In genomic region chr10:3091346-3091787, GRCh38 we compare ENCODE assay signal across 1 cellular context.
A peak's percentile ranks its signal among the peaks of the same experiment; 100 is the strongest.
TF ChIP-seq lines count a peak whose summit lies in the region.

No MANE protein-coding gene starts in this region.

TF ChIP-seq in A549, 52 proteins besides CTCF, POLR2A, EP300 and RAD21 (continued from another document):
- TF ChIP-seq REST (IDR thresholded peaks at IDR 0.05) (no peak), NFE2L2 (conservative IDR thresholded peaks at IDR 0.05; ENCODE audit: low read length) (no peak), PBX3 (IDR thresholded peaks at IDR 0.05) (0 out of 2 replicates have a peak, but pooled peaks have one; percentile 14), MYC (IDR thresholded peaks at IDR 0.05; ENCODE audit: borderline replicate concordance, low read length) (no peak), SMC3 (IDR thresholded peaks at IDR 0.05) (0 out of 3 replicates have a peak, but pooled peaks have one; percentile 26), NR3C1 (IDR thresholded peaks at IDR 0.05) (no peak), CBX8 (IDR thresholded peaks at IDR 0.05) (no peak), RCOR1 (IDR thresholded peaks at IDR 0.05; ENCODE audit: low read depth, low read length) (no peak), FOXS1 (CRISPR knock-in tag; IDR thresholded peaks at IDR 0.05) (no peak), MAZ (IDR thresholded peaks at IDR 0.05; ENCODE audit: borderline replicate concordance, low read depth, low read length) (no peak), E2F6 (IDR thresholded peaks at IDR 0.05; ENCODE audit: borderline replicate concordance, low read depth) (0 out of 2 replicates have a peak, but pooled peaks have one; percentile 6), ZC3H11A (IDR thresholded peaks at IDR 0.05) (no peak), TP53 (CRISPR knock-in tag; IDR thresholded peaks at IDR 0.05) (no peak)
